In genomic region chr3:99901200-99901926, GRCh38 we compare ENCODE assay signal across 1 cellular context.
TF ChIP-seq lines count a peak whose summit lies in the region.

No MANE protein-coding gene starts in this region.

TF ChIP-seq in HepG2, 621 proteins besides CTCF, POLR2A, EP300 and RAD21 (continued from another document and continues in another):
- TF ChIP-seq POGK (CRISPR knock-in tag; conservative IDR thresholded peaks at IDR 0.05) (no peak), ZNF672 (CRISPR knock-in tag; IDR thresholded peaks at IDR 0.05) (no peak), ZNF414 (CRISPR knock-in tag; IDR thresholded peaks at IDR 0.05) (no peak), TGIF2 (CRISPR knock-in tag; IDR thresholded peaks at IDR 0.05) (0 out of 2 replicates have a peak, but pooled peaks have one; percentile 30), SNAPC4 (CRISPR knock-in tag; IDR thresholded peaks at IDR 0.05) (no peak), SKI (IDR thresholded peaks at IDR 0.05; ENCODE audit: partially characterized antibody) (no peak), CREM (IDR thresholded peaks at IDR 0.05) (peak; percentile 83), CREM (CRISPR knock-in tag; IDR thresholded peaks at IDR 0.05) (no peak), ZNF44 (CRISPR knock-in tag; IDR thresholded peaks at IDR 0.05) (no peak), CBFB (CRISPR knock-in tag; IDR thresholded peaks at IDR 0.05) (no peak), ARID2 (CRISPR knock-in tag; IDR thresholded peaks at IDR 0.05; ENCODE audit: borderline replicate concordance) (no peak), HMG20B (CRISPR knock-in tag; conservative IDR thresholded peaks at IDR 0.05) (peak; percentile 71; the same call in 1 of the 2 replicates), JARID2 (CRISPR knock-in tag; IDR thresholded peaks at IDR 0.05; ENCODE audit: insufficient replicate concordance) (no peak), PATZ1 (CRISPR knock-in tag; IDR thresholded peaks at IDR 0.05) (no peak; the same call in 1 of the 2 replicates), SNRNP70 (IDR thresholded peaks at IDR 0.05; ENCODE audit: low read depth, low read length) (no peak), ZNF3 (CRISPR knock-in tag; IDR thresholded peaks at IDR 0.05) (no peak), ZNF546 (CRISPR knock-in tag; conservative IDR thresholded peaks at IDR 0.05) (no peak), ZNF557 (CRISPR knock-in tag; IDR thresholded peaks at IDR 0.05) (no peak), ZNF724P (CRISPR knock-in tag; IDR thresholded peaks at IDR 0.05; ENCODE audit: borderline replicate concordance) (no peak), XBP1 (CRISPR knock-in tag; IDR thresholded peaks at IDR 0.05) (no peak), JUND (CRISPR knock-in tag; IDR thresholded peaks at IDR 0.05) (no peak), FOSL2 (CRISPR knock-in tag; IDR thresholded peaks at IDR 0.05) (peak; percentile 84), PAX8 (CRISPR knock-in tag; IDR thresholded peaks at IDR 0.05; ENCODE audit: borderline replicate concordance) (no peak), KLF12 (CRISPR knock-in tag; IDR thresholded peaks at IDR 0.05; ENCODE audit: borderline replicate concordance) (no peak), ZBTB38 (CRISPR knock-in tag; IDR thresholded peaks at IDR 0.05) (no peak), HOXA5 (CRISPR knock-in tag; IDR thresholded peaks at IDR 0.05) (peak; percentile 51; the same call in 1 of the 2 replicates), MAZ (IDR thresholded peaks at IDR 0.05; ENCODE audit: borderline replicate concordance, low read depth, low read length) (no peak), MAZ (CRISPR knock-in tag; IDR thresholded peaks at IDR 0.05; ENCODE audit: low read depth) (no peak), MYPOP (CRISPR knock-in tag; IDR thresholded peaks at IDR 0.05) (peak; percentile 67; the same call in 1 of the 2 replicates), ZNF317 (CRISPR knock-in tag; IDR thresholded peaks at IDR 0.05) (peak; percentile 24; the same call in 1 of the 2 replicates), RARA (CRISPR knock-in tag; IDR thresholded peaks at IDR 0.05) (peak; percentile 79), NFE2L2 (IDR thresholded peaks at IDR 0.05; ENCODE audit: low read length) (no peak), ONECUT2 (CRISPR knock-in tag; IDR thresholded peaks at IDR 0.05) (no peak), NBN (conservative IDR thresholded peaks at IDR 0.05) (no peak), NFIC (IDR thresholded peaks at IDR 0.05; ENCODE audit: low read length) (peak; percentile 97), RBM39 (IDR thresholded peaks at IDR 0.05; ENCODE audit: low read depth, low read length, poor library complexity, severe bottlenecking) (no peak), FOXM1 (CRISPR knock-in tag; IDR thresholded peaks at IDR 0.05) (no peak), ZBTB14 (CRISPR knock-in tag; IDR thresholded peaks at IDR 0.05) (no peak), HDAC1 (CRISPR knock-in tag; IDR thresholded peaks at IDR 0.05) (0 out of 2 replicates have a peak, but pooled peaks have one; percentile 25), TRIM24 (CRISPR knock-in tag; IDR thresholded peaks at IDR 0.05) (no peak), ZNF737 (CRISPR knock-in tag; IDR thresholded peaks at IDR 0.05; ENCODE audit: borderline replicate concordance) (no peak), GFI1 (CRISPR knock-in tag; IDR thresholded peaks at IDR 0.05; ENCODE audit: borderline replicate concordance) (peak; percentile 90), SNAPC5 (CRISPR knock-in tag; IDR thresholded peaks at IDR 0.05; ENCODE audit: borderline replicate concordance) (no peak), PAXIP1 (CRISPR knock-in tag; conservative IDR thresholded peaks at IDR 0.05) (peak; percentile 91), PHF21A (CRISPR knock-in tag; IDR thresholded peaks at IDR 0.05) (peak; percentile 79), DRAP1 (CRISPR knock-in tag; IDR thresholded peaks at IDR 0.05) (peak; percentile 70), HOXA9 (CRISPR knock-in tag; IDR thresholded peaks at IDR 0.05; ENCODE audit: borderline replicate concordance) (no peak)
